Comparison of ENCODE assay signal across 8 cellular contexts in the genomic region with DNA sequence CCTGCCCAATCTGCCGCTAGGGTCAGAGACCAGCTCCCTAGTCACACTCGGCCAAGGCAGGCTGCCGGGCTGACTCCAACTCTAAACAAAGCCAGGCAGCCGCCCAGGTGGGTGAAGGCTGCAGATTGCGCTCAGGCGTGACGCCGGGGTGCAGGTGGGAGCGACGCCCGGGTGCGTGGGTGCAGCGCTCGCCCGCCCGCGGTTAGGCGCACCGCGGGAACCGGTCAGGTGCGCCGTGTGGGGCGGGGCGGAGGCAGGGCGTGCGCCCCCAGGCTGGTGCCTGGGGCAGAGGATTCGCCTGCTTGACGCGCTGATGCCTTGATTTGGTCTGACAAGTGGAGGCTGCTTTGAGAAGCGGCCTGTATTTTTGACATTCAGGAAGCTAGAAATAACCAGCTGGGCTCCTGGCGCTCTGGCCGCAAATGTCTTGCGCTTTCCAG.
DNase-seq lines count a peak whose midpoint lies in the region; ATAC-seq, FAIRE-seq and TF ChIP-seq lines count a peak whose summit lies in the region.

No MANE protein-coding gene starts in this region.

- TF ChIP-seq CTCF in heart right ventricle (IDR thresholded peaks at IDR 0.05) (peak in 3 of 9 donors; percentile 16 to 24 (median 24)), smooth muscle cell (IDR thresholded peaks at IDR 0.05; ENCODE audit: borderline replicate concordance, insufficient read depth, poor library complexity, severe bottlenecking) (no peak), gastrocnemius medialis (IDR thresholded peaks at IDR 0.05 in 4 of 5, conservative IDR thresholded peaks at IDR 0.05 in 1 of 5) (no peak)

- FAIRE-seq in HTR-8/SVneo (lab: Jason Lieb, UNC), result no peak

- no peak for TF ChIP-seq POLR2A in gastrocnemius medialis (IDR thresholded peaks at IDR 0.05)

- H3K4me3 Mint-ChIP-seq in activated T-helper 17 cell treated with anti-CD3 and anti-CD28 coated beads, Interleukin-2, amount 50 U/mL, for 72 hours, result peak overlapping the region; percentile 71

- peak; percentile 74 for DNase-seq in NCI-H2107 (lab: John Stamatoyannopoulos, UW)
- peak in 1 of 2 donors; percentile 37 for DNase-seq in heart right ventricle
- no peak for DNase-seq in smooth muscle cell (lab: John Stamatoyannopoulos, UW; ENCODE audit: unreplicated experiment)
- DNase-seq in HTR-8/SVneo (ENCODE audit: insufficient read length, low spot score), result no peak
- DNase-seq in gastrocnemius medialis, result no peak

- peak overlapping the region; percentile 75 for H3K27ac Mint-ChIP-seq in activated T-helper 17 cell treated with anti-CD3 and anti-CD28 coated beads, Interleukin-2, amount 50 U/mL, for 72 hours

- no peaks in the 10 kb centered on the region for H4K20me1 ChIP-seq in smooth muscle cell (ENCODE audit: low read depth)

- H3K4me1 Mint-ChIP-seq in activated T-helper 17 cell treated with anti-CD3 and anti-CD28 coated beads, Interleukin-2, amount 50 U/mL, for 72 hours, result peaks cover 54% of the 10 kb centered on the region

- H3K4me1 ChIP-seq in heart right ventricle (peaks cover 9 to 100% (median 53%) of the 10 kb centered on the region in 9 donors), smooth muscle cell (ENCODE audit: low read depth) (peaks cover 61% of the 10 kb centered on the region), gastrocnemius medialis (peaks cover 0 to 23% of the 10 kb centered on the region in 2 donors)

- H3K27me3 ChIP-seq in heart right ventricle (no peaks in the 10 kb centered on the region), smooth muscle cell (ENCODE audit: low read depth) (no peaks in the 10 kb centered on the region), gastrocnemius medialis (no peaks in the 10 kb centered on the region)

- H3F3A ChIP-seq in smooth muscle cell (ENCODE audit: low read depth), result peaks cover 48% of the 10 kb centered on the region

- no peak overlapping the region for H3K9ac ChIP-seq in smooth muscle cell (ENCODE audit: low read depth)

- ATAC-seq in GM18499 (IDR thresholded peaks at IDR 0.05; ENCODE audit: insufficient read depth, unreplicated experiment) (peak; percentile 64), HG02571 (IDR thresholded peaks at IDR 0.05; ENCODE audit: unreplicated experiment) (peak; percentile 88), heart right ventricle (peak; percentile 49 to 84 (median 64)), gastrocnemius medialis (no peak)
- ATAC-seq in activated T-helper 17 cell treated with anti-CD3 and anti-CD28 coated beads, Interleukin-2, amount 50 U/mL, for 72 hours (replicated peaks), result peak; percentile 38

- no peaks in the 10 kb centered on the region for H3K9me3 Mint-ChIP-seq in activated T-helper 17 cell treated with anti-CD3 and anti-CD28 coated beads, Interleukin-2, amount 50 U/mL, for 72 hours

- H3K4me3 ChIP-seq in heart right ventricle (peak overlapping the region in 8 of 10 donors; percentile 7 to 44 (median 38)), smooth muscle cell (no peak overlapping the region), gastrocnemius medialis (no peak overlapping the region)

- peak overlapping the region; percentile 71 for H3K4me2 ChIP-seq in smooth muscle cell

- no peaks in the 10 kb centered on the region for H3K79me2 ChIP-seq in smooth muscle cell (ENCODE audit: low read depth)

- 32 to 40% methylated on average over 34 of the region's 34 CpGs for WGBS in heart right ventricle, 2 donors
- 19% methylated on average over 31 of the region's 34 CpGs for WGBS in smooth muscle cell (ENCODE audit: low lambda C conversion rate)

- intact Hi-C loops in heart right ventricle (cut with DNase I) (loop anchor here in 7 of 10 donors (2.0 to 10.0 kb wide), 6 partner anchors 41 to 156 kb away; partner anchors contain the start of gene HIF1A (in 3 of the 7)), gastrocnemius medialis (cut with DNase I; ENCODE audit: low total_unique reads) (loop anchor here (10.0 kb wide), 1 partner anchor 126 kb away; the partner anchor contains the start of gene HIF1A)

- in situ Hi-C loops in gastrocnemius medialis (cut with MboI; ENCODE audit: low sequenced_read_pairs in 4 of 4), result no loop called here

- peak overlapping the region; percentile 50 to 91 (median 77) for H3K27ac ChIP-seq in heart right ventricle
- peak overlapping the region; percentile 99 for H3K27ac ChIP-seq in smooth muscle cell (ENCODE audit: low read depth)
- no peak overlapping the region for H3K27ac ChIP-seq in gastrocnemius medialis

- H3K36me3 ChIP-seq in heart right ventricle (no peaks in the 10 kb centered on the region), smooth muscle cell (ENCODE audit: low read depth) (no peaks in the 10 kb centered on the region), gastrocnemius medialis (no peaks in the 10 kb centered on the region)

- peak overlapping the region; percentile 41 for H2AFZ ChIP-seq in smooth muscle cell (ENCODE audit: low read depth)

- H3K36me3 Mint-ChIP-seq in activated T-helper 17 cell treated with anti-CD3 and anti-CD28 coated beads, Interleukin-2, amount 50 U/mL, for 72 hours (ENCODE audit: low read depth), result no peaks in the 10 kb centered on the region

- no peaks in the 10 kb centered on the region for H3K9me3 ChIP-seq in heart right ventricle
- H3K9me3 ChIP-seq in smooth muscle cell (replicated peaks; ENCODE audit: low read depth), result no peaks in the 10 kb centered on the region
- no peaks in the 10 kb centered on the region for H3K9me3 ChIP-seq in gastrocnemius medialis

- H3K27me3 Mint-ChIP-seq in activated T-helper 17 cell treated with anti-CD3 and anti-CD28 coated beads, Interleukin-2, amount 50 U/mL, for 72 hours, result no peaks in the 10 kb centered on the region

Comparison
In these comparisons a context has a peak if more than half of its experiments do, and no peak if none do; other contexts are left out.
1. ATAC-seq: peak in GM18499 (single experiment), HG02571 (single experiment), activated T-helper 17 cell treated with anti-CD3 and anti-CD28 coated beads, Interleukin-2, amount 50 U/mL, for 72 hours (single experiment) and heart right ventricle (8 of 8); none in gastrocnemius medialis (0 of 2).
2. H3K27ac ChIP-seq: peak in heart right ventricle (10 of 10) and smooth muscle cell (single experiment); none in gastrocnemius medialis (0 of 4).
3. H3K4me3 ChIP-seq: peak in heart right ventricle (8 of 10); none in smooth muscle cell (single experiment) and gastrocnemius medialis (0 of 4).